8 cellular contexts compared by ENCODE assay signal in the genomic region with DNA sequence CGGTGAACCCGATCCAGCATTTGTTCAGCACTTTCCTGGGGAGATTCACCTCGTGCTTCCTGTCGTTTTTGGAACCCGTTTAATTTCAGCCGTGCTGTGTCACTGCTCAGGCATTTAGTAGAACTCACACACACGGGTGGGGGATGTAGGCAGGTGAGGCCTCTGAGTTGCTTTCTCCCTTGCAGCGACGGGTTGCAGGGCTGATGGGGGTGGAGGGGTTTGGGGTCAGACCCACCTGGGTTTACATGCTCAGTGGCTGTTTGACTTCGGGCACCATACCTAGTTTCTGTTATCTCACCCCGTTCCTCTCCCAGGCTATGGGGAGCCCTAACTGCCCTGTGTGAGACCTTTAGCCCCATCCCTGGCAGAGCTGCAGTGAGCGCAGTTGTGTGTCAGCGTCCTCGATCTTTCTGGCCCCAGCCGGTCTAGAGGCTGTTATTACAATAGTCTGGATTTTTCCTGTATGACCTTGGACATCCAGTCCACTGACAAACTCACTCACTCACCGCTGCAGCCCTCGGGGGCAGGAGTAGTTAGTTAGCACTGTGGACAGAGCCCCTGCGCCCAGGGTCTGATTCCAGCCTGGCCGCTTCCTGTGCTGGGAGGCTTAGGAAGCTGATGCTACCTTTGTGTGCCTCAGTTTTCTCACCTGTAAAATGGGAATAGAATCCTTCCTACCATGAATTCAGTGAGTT. TPM values are rescaled to one million over a fixed set of nuclear protein-coding genes. Genes with fewer than 3 reads are reported as not detected.
DNase-seq lines count a peak whose midpoint lies in the region; ATAC-seq and TF ChIP-seq lines count a peak whose summit lies in the region.

No MANE protein-coding gene starts in this region.

- TF ChIP-seq CTCF in neural cell (IDR thresholded peaks at IDR 0.05; ENCODE audit: poor library complexity, severe bottlenecking): no peak

- peaks cover 8 to 10% of the 10 kb centered on the region in 2 donors for H3K27me3 Mint-ChIP-seq in CD8-positive, alpha-beta memory T cell

- H3K36me3 ChIP-seq in CD8-positive, alpha-beta memory T cell (ENCODE audit: insufficient read depth, low read length): no peaks in the 10 kb centered on the region
- H3K36me3 ChIP-seq in NT2/D1 (ENCODE audit: insufficient read depth, insufficient read length, low read length): no peaks in the 10 kb centered on the region
- H3K36me3 ChIP-seq in esophagus (ENCODE audit: control insufficient read depth in 2 of 2, insufficient read depth in 2 of 2, low read length in 1 of 2): no peaks in the 10 kb centered on the region
- no peaks in the 10 kb centered on the region for H3K36me3 ChIP-seq in neural cell (ENCODE audit: insufficient read depth, low read length)

- peak overlapping the region; percentile 15 for H3K4me3 ChIP-seq in CD8-positive, alpha-beta memory T cell (ENCODE audit: low read length)
- H3K4me3 ChIP-seq in NT2/D1 (ENCODE audit: insufficient read length, low read depth) (peak overlapping the region; percentile 6), esophagus (ENCODE audit: low read depth in 1 of 2, low read length in 2 of 2) (peak overlapping the region; percentile 5 to 75), neural cell (ENCODE audit: low read length) (peak overlapping the region; percentile 80)

- no peak overlapping the region for H3K4me2 ChIP-seq in neural cell (ENCODE audit: low read length)

- no peak for TF ChIP-seq EP300 in neural cell (conservative IDR thresholded peaks at IDR 0.05; ENCODE audit: poor library complexity, severe bottlenecking)

- no peaks in the 10 kb centered on the region for H3K9me3 ChIP-seq in CD8-positive, alpha-beta memory T cell (ENCODE audit: low read length)
- no peaks in the 10 kb centered on the region for H3K9me3 ChIP-seq in NT2/D1 (ENCODE audit: insufficient read depth, low read length)
- H3K9me3 ChIP-seq in esophagus (ENCODE audit: control insufficient read depth in 2 of 2, insufficient read depth in 1 of 2, low read depth in 1 of 2, low read length in 1 of 2): no peaks in the 10 kb centered on the region
- no peaks in the 10 kb centered on the region for H3K9me3 ChIP-seq in neural cell (ENCODE audit: low read length)

- peaks cover 11% of the 10 kb centered on the region for H3K4me1 ChIP-seq in CD8-positive, alpha-beta memory T cell (ENCODE audit: insufficient read depth, low read length)
- peaks cover 30% of the 10 kb centered on the region for H3K4me1 ChIP-seq in NT2/D1 (ENCODE audit: insufficient read depth, insufficient read length)
- peaks cover 9% of the 10 kb centered on the region in 2 donors for H3K4me1 ChIP-seq in esophagus (ENCODE audit: control insufficient read depth in 2 of 2, insufficient read depth in 2 of 2, low read length in 1 of 2)

- no peak for DNase-seq in CD8-positive, alpha-beta memory T cell
- DNase-seq in NT2/D1 (ENCODE audit: low read depth, low spot score): no peak
- DNase-seq in activated T-cell treated with anti-CD3 and anti-CD28 coated beads, Interleukin-2, amount 50 U/mL, for 1 hour: no peak
- DNase-seq in NCI-H1092 treated with DMSO at 0.1 percent for 48 hours (lab: John Stamatoyannopoulos, UW): no peak

- no peaks in the 10 kb centered on the region for H3F3A ChIP-seq in neural cell (ENCODE audit: insufficient read depth, low read length, poor library complexity, severe bottlenecking)

- WGBS in esophagus, 2 donors: 27 to 37% methylated on average over 19 of the region's 19 CpGs

- H3K27me3 ChIP-seq in CD8-positive, alpha-beta memory T cell (ENCODE audit: insufficient read depth, low read length, poor library complexity, severe bottlenecking): no peaks in the 10 kb centered on the region
- peaks cover 13% of the 10 kb centered on the region for H3K27me3 ChIP-seq in NT2/D1 (ENCODE audit: insufficient read depth, insufficient read length)
- H3K27me3 ChIP-seq in esophagus (ENCODE audit: control insufficient read depth in 1 of 2, insufficient read depth in 2 of 2, low read length in 2 of 2): no peaks in the 10 kb centered on the region
- H3K27me3 ChIP-seq in neural cell (ENCODE audit: insufficient read depth, low read depth, low read length): no peaks in the 10 kb centered on the region

- H3K9ac ChIP-seq in NT2/D1 (ENCODE audit: insufficient read length, low read depth): peak overlapping the region; percentile 69
- H3K9ac ChIP-seq in neural cell (ENCODE audit: low read length): no peak overlapping the region

- H3K36me3 Mint-ChIP-seq in CD8-positive, alpha-beta memory T cell: no peaks in the 10 kb centered on the region

- H3K4me1 Mint-ChIP-seq in CD8-positive, alpha-beta memory T cell: peaks cover 8 to 20% (median 10%) of the 10 kb centered on the region in 3 donors

- no peaks in the 10 kb centered on the region for H4K20me1 ChIP-seq in neural cell (ENCODE audit: insufficient read depth)

- no peak overlapping the region for H3K27ac Mint-ChIP-seq in CD8-positive, alpha-beta memory T cell

- H3K27ac ChIP-seq in CD8-positive, alpha-beta memory T cell (ENCODE audit: low read depth, low read length): peak overlapping the region; percentile 69
- H3K27ac ChIP-seq in esophagus (ENCODE audit: low read depth in 2 of 2, low read length in 1 of 2) (peak overlapping the region; percentile 87), neural cell (ENCODE audit: low read length) (no peak overlapping the region)

- CTCF ChIA-PET in CD8-positive, alpha-beta memory T cell (lab: Charles Lee): interaction anchor here (1.1 kb wide), 1 partner anchor 58 kb away, joined by 4 read pairs; no protein-coding TSS in a partner anchor

- no peak for TF ChIP-seq RAD21 in neural cell (conservative IDR thresholded peaks at IDR 0.05)

- peaks cover 37% of the 10 kb centered on the region for H3K79me2 ChIP-seq in neural cell (replicated peaks; ENCODE audit: insufficient read depth, low read length)

- peak overlapping the region in 3 of 7 donors; percentile 62 to 82 (median 77) for H3K4me3 Mint-ChIP-seq in CD8-positive, alpha-beta memory T cell

- H2AFZ ChIP-seq in neural cell (ENCODE audit: low read depth, low read length): no peak overlapping the region

- no peaks in the 10 kb centered on the region for H3K9me2 ChIP-seq in neural cell (ENCODE audit: insufficient read depth, low read length)

- POLR2A ChIA-PET in CD8-positive, alpha-beta memory T cell (lab: Charles Lee): no interaction called here

- H3K9me3 Mint-ChIP-seq in CD8-positive, alpha-beta memory T cell: no peaks in the 10 kb centered on the region

- ATAC-seq in HG02885 (IDR thresholded peaks at IDR 0.05; ENCODE audit: poor library complexity, unreplicated experiment) (no peak), HG03565 (IDR thresholded peaks at IDR 0.05; ENCODE audit: unreplicated experiment) (no peak)

TF ChIP-seq in neural cell, 6 proteins besides CTCF, POLR2A, EP300 and RAD21:
- TF ChIP-seq POLR2AphosphoS5 (IDR thresholded peaks at IDR 0.05) (no peak), MXI1 (conservative IDR thresholded peaks at IDR 0.05; ENCODE audit: poor library complexity, severe bottlenecking) (no peak), TAF1 (IDR thresholded peaks at IDR 0.05; ENCODE audit: low read depth) (no peak), SMC3 (conservative IDR thresholded peaks at IDR 0.05; ENCODE audit: poor library complexity) (no peak), EZH2 (IDR thresholded peaks at IDR 0.05; ENCODE audit: borderline replicate concordance, insufficient read depth, low read length, poor library complexity, severe bottlenecking) (no peak)
- TF ChIP-seq, protein P1, sequence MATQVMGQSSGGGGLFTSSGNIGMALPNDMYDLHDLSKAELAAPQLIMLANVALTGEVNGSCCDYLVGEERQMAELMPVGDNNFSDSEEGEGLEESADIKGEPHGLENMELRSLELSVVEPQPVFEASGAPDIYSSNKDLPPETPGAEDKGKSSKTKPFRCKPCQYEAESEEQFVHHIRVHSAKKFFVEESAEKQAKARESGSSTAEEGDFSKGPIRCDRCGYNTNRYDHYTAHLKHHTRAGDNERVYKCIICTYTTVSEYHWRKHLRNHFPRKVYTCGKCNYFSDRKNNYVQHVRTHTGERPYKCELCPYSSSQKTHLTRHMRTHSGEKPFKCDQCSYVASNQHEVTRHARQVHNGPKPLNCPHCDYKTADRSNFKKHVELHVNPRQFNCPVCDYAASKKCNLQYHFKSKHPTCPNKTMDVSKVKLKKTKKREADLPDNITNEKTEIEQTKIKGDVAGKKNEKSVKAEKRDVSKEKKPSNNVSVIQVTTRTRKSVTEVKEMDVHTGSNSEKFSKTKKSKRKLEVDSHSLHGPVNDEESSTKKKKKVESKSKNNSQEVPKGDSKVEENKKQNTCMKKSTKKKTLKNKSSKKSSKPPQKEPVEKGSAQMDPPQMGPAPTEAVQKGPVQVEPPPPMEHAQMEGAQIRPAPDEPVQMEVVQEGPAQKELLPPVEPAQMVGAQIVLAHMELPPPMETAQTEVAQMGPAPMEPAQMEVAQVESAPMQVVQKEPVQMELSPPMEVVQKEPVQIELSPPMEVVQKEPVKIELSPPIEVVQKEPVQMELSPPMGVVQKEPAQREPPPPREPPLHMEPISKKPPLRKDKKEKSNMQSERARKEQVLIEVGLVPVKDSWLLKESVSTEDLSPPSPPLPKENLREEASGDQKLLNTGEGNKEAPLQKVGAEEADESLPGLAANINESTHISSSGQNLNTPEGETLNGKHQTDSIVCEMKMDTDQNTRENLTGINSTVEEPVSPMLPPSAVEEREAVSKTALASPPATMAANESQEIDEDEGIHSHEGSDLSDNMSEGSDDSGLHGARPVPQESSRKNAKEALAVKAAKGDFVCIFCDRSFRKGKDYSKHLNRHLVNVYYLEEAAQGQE (IDR thresholded peaks at IDR 0.05; ENCODE audit: borderline replicate concordance): no peak

RNA-seq across cellular contexts. Expression of a gene that starts 2.6 kb away (rescaled TPM):
- 1 to 10 TPM; 7.5 to 9.9 TPM for total RNA-seq in CD8-positive, alpha-beta memory T cell
- polyA plus RNA-seq in CD8-positive, alpha-beta memory T cell: 0.68 TPM
- polyA plus RNA-seq in esophagus (10 to 100 TPM; 16.0 to 24.5 TPM), neural cell (3.0 and 5.3 TPM in 2 replicates)
- polyA minus RNA-seq in neural cell: 14.0 and 16.8 TPM in 2 replicates

RNA-seq across cellular contexts. Expression of a gene that starts 43.3 kb away (rescaled TPM):
- 10 to 100 TPM; 46.9 to 49.8 TPM for total RNA-seq in CD8-positive, alpha-beta memory T cell
- 15.7 TPM for polyA plus RNA-seq in CD8-positive, alpha-beta memory T cell
- 10 to 100 TPM in 1 of 2 donors, 1 to 10 TPM in 1; 8.9 to 13.4 TPM for polyA plus RNA-seq in esophagus
- polyA plus RNA-seq in neural cell: 9.6 and 11.8 TPM in 2 replicates
- polyA minus RNA-seq in neural cell: 16.3 and 20.5 TPM in 2 replicates

Comparison
In these comparisons a context has a peak if more than half of its experiments do, and no peak if none do; other contexts are left out.
1. H3K4me3 ChIP-seq: peak in every context shown above with its lines; median percentile 80 in neural cell; 40 in esophagus; 15 in CD8-positive, alpha-beta memory T cell; 6 in NT2/D1.